Comparison of ENCODE assay signal across 1 cellular context in genomic region chr4:4821577-4821976, GRCh38.
TF ChIP-seq lines count a peak whose summit lies in the region.

No MANE protein-coding gene starts in this region.

TF ChIP-seq in HepG2, 621 proteins besides CTCF, POLR2A, EP300 and RAD21 (continues in another document):
- TF ChIP-seq SAP130 (CRISPR knock-in tag; IDR thresholded peaks at IDR 0.05; ENCODE audit: low read depth) (peak; percentile 15; the same call in 1 of the 2 replicates), TEAD3 (CRISPR knock-in tag; optimal IDR thresholded peaks at IDR 0.05; ENCODE audit: borderline replicate concordance) (peak; percentile 52), NCOA2 (CRISPR knock-in tag; IDR thresholded peaks at IDR 0.05) (peak; percentile 34; the same call in 1 of the 2 replicates), ZMYM3 (CRISPR knock-in tag; IDR thresholded peaks at IDR 0.05) (0 out of 2 replicates have a peak, but pooled peaks have one; percentile 18), MEIS2 (CRISPR knock-in tag; IDR thresholded peaks at IDR 0.05) (no peak), ZNF549 (CRISPR knock-in tag; IDR thresholded peaks at IDR 0.05) (0 out of 2 replicates have a peak, but pooled peaks have one; percentile 73), ZBED4 (CRISPR knock-in tag; IDR thresholded peaks at IDR 0.05; ENCODE audit: borderline replicate concordance) (no peak), GATAD2A (CRISPR knock-in tag; IDR thresholded peaks at IDR 0.05) (peak; percentile 75), EZH2 (conservative IDR thresholded peaks at IDR 0.05; ENCODE audit: low read depth, low read length) (no peak), HMGXB3 (CRISPR knock-in tag; IDR thresholded peaks at IDR 0.05; ENCODE audit: borderline replicate concordance) (no peak), NFIC (IDR thresholded peaks at IDR 0.05; ENCODE audit: low read length) (no peak), SOX5 (CRISPR knock-in tag; IDR thresholded peaks at IDR 0.05; ENCODE audit: borderline replicate concordance) (peak; percentile 86), ZUFSP (CRISPR knock-in tag; IDR thresholded peaks at IDR 0.05; ENCODE audit: borderline replicate concordance) (no peak), ZNF644 (CRISPR knock-in tag; IDR thresholded peaks at IDR 0.05; ENCODE audit: low read depth) (peak; percentile 76), SALL1 (CRISPR knock-in tag; IDR thresholded peaks at IDR 0.05) (peak; percentile 50; the same call in 1 of the 2 replicates), HNF4A (CRISPR knock-in tag; IDR thresholded peaks at IDR 0.05) (peak; percentile 95), BCL6 (CRISPR knock-in tag; IDR thresholded peaks at IDR 0.05) (peak; percentile 62; the same call in 1 of the 2 replicates), ZHX2 (IDR thresholded peaks at IDR 0.05; ENCODE audit: low read depth) (no peak), ZHX2 (CRISPR knock-in tag; IDR thresholded peaks at IDR 0.05; ENCODE audit: borderline replicate concordance) (no peak), FOXP4 (CRISPR knock-in tag; IDR thresholded peaks at IDR 0.05) (0 out of 2 replicates have a peak, but pooled peaks have one; percentile 16), HNF4G (IDR thresholded peaks at IDR 0.05; ENCODE audit: borderline replicate concordance, low read depth, low read length) (peak; percentile 82), HNF4G (CRISPR knock-in tag; IDR thresholded peaks at IDR 0.05; ENCODE audit: borderline replicate concordance, low read depth) (peak; percentile 52; the same call in 1 of the 2 replicates), ELF3 (CRISPR knock-in tag; IDR thresholded peaks at IDR 0.05) (peak; percentile 69), MED1 (CRISPR knock-in tag; IDR thresholded peaks at IDR 0.05) (peak; percentile 53; the same call in 1 of the 2 replicates), ZNF225 (CRISPR knock-in tag; IDR thresholded peaks at IDR 0.05) (no peak), SOX13 (IDR thresholded peaks at IDR 0.05) (peak; percentile 66; the same call in 1 of the 2 replicates), SOX13 (CRISPR knock-in tag; conservative IDR thresholded peaks at IDR 0.05 in 1 of 2, IDR thresholded peaks at IDR 0.05 in 1 of 2) (peak in 1 of 2 experiments; percentile 92; a peak in 2 of 4 replicates), PAXIP1 (CRISPR knock-in tag; conservative IDR thresholded peaks at IDR 0.05) (peak; percentile 72), ISL2 (CRISPR knock-in tag; IDR thresholded peaks at IDR 0.05) (0 out of 2 replicates have a peak, but pooled peaks have one; percentile 46), NCOR1 (IDR thresholded peaks at IDR 0.05; ENCODE audit: borderline replicate concordance, low read length) (peak; percentile 74; the same call in 1 of the 2 replicates), RCOR2 (CRISPR knock-in tag; IDR thresholded peaks at IDR 0.05) (0 out of 2 replicates have a peak, but pooled peaks have one; percentile 28)
